Comparison of ENCODE assay signal across 13 cellular contexts in the genomic region with DNA sequence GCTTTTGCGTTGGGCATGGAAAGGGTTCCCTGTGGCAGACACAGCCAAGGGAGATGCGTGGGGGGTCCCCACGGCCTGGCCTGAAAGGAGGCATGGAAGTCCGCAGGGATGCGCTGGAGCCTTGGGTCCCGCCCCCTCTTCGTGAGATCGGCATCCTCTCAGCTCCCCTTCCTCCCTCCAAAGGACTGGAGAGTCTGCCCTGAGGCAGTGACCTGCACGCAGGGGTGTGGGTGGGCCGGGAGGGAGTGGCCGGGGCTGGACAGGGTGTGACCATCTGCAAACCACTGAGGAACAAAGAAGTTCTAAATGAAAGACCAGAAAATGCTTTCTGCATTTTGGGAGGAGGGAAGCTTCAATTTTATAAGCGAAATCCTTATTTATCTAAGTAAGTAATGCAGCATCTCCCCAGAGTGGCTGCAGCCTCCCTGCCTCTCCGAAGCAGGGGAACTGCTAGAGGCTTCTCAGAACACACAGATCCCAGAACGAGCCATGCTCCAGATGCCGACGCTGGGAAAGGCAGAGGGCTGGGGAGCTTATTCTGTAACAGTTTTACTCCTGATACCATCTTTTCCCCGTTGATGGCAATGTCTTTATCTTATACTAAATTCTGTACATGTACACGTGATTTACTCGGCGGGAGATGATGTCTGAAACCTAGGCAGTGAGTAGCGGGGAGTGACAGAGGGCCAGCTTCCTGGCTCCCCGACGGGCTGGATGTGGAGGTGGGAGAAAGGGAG.
DNase-seq lines count a peak whose midpoint lies in the region; ATAC-seq and TF ChIP-seq lines count a peak whose summit lies in the region.
"Had no signal": no experiment of that assay in that cellular context is flagged by ENCODE, and none has a peak within 500 bp of the region (broad histone marks: within the 10 kb centered on the region; RNA-seq: fewer than 3 reads in every experiment).

No MANE protein-coding gene starts in this region.

- DNase-seq in sciatic nerve (ENCODE audit: low spot score) (no peak), SIG-M5 (lab: John Stamatoyannopoulos, UW) (no peak)
- DNase-seq in stimulated activated naive CD4-positive, alpha-beta T cell treated with Interleukin-2 at 50 U/mL for 16 hours (lab: John Stamatoyannopoulos, UW): no peak
- DNase-seq: activated CD4-positive, alpha-beta T cell treated with anti-CD3 and anti-CD28 coated beads for 1 hour; activated effector memory CD4-positive, alpha-beta T cell treated with Interleukin-2 at 50 U/mL for 16 hours; stimulated activated CD4-positive, alpha-beta T cell treated with anti-CD3 and anti-CD28 coated beads, Interleukin-4, amount 100 ng/mL, for 4 hours had no signal

- no peaks in the 10 kb centered on the region; a peak in 1 of 22 replicates for H3K9me3 ChIP-seq in BLaER1 treated with 17β-estradiol and CSF1 and Interleukin-3, amounts not matched to agents 10 nM and 100 nM (replicated peaks in 1 of 11)
- H3K9me3 ChIP-seq in stomach smooth muscle (ENCODE audit: control insufficient read depth in 2 of 2, low read length in 2 of 2): peaks cover 0 to 3% of the 10 kb centered on the region in 2 donors

- H3K4me1 ChIP-seq in BLaER1 treated with 17β-estradiol and CSF1 and Interleukin-3, amounts not matched to agents 10 nM and 100 nM: peaks cover 48 to 80% (median 73%) of the 10 kb centered on the region in 10 experiments
- peaks cover 67% of the 10 kb centered on the region for H3K4me1 ChIP-seq in stomach smooth muscle (ENCODE audit: control insufficient read depth, insufficient read depth, low read length)

- H3K4me3 ChIP-seq in BLaER1 treated with 17β-estradiol and CSF1 and Interleukin-3, amounts not matched to agents 10 nM and 100 nM: no peak overlapping the region
- H3K4me3 ChIP-seq in stomach smooth muscle (ENCODE audit: low read length in 2 of 2): no peak overlapping the region

- H3K9ac ChIP-seq in BLaER1 treated with 17β-estradiol and CSF1 and Interleukin-3, amounts not matched to agents 10 nM and 100 nM: no peak overlapping the region
- no peak overlapping the region for H3K9ac ChIP-seq in stomach smooth muscle (ENCODE audit: low read length in 2 of 2)

- peaks cover 71% of the 10 kb centered on the region for H3K4me1 Mint-ChIP-seq in nephron
- H3K4me1 Mint-ChIP-seq: memory B cell had no signal

- peaks cover 0 to 12% (median 2%) of the 10 kb centered on the region in 11 experiments; a peak in 8 of 22 replicates for H4K20me1 ChIP-seq in BLaER1 treated with 17β-estradiol and CSF1 and Interleukin-3, amounts not matched to agents 10 nM and 100 nM

- peak overlapping the region; percentile 77 to 92 (median 86) for H3K27ac Mint-ChIP-seq in nephron
- H3K27ac Mint-ChIP-seq: memory B cell; T-helper 2 cell treated with Interferon-gamma antibody and Interleukin-4, amounts not matched to agents 5 μg/mL and 100 μg/mL, for 36 hours had no signal

- no peaks in the 10 kb centered on the region for H3K27me3 Mint-ChIP-seq in nephron (ENCODE audit: low read depth)
- H3K27me3 Mint-ChIP-seq: memory B cell had no signal

- H3K36me3 Mint-ChIP-seq in nephron (ENCODE audit: low read depth): peaks cover 43% of the 10 kb centered on the region

- intact Hi-C loops in sciatic nerve (cut with DNase I): no loop called here

- peak overlapping the region in 8 of 11 experiments; percentile 72 to 94 (median 87); a peak in 12 of 22 replicates for H3K4me2 ChIP-seq in BLaER1 treated with 17β-estradiol and CSF1 and Interleukin-3, amounts not matched to agents 10 nM and 100 nM

- no peak for TF ChIP-seq CTCF in nephron (IDR thresholded peaks at IDR 0.05; ENCODE audit: unreplicated experiment in 3 of 3)

- peaks cover 0 to 15% (median 0%) of the 10 kb centered on the region in 11 experiments; a peak in 3 of 22 replicates for H3K36me3 ChIP-seq in BLaER1 treated with 17β-estradiol and CSF1 and Interleukin-3, amounts not matched to agents 10 nM and 100 nM
- peaks cover 15 to 18% of the 10 kb centered on the region in 2 donors for H3K36me3 ChIP-seq in stomach smooth muscle (ENCODE audit: control insufficient read depth in 2 of 2, insufficient read depth in 2 of 2, low read length in 2 of 2)

- no peak overlapping the region for H3K27ac ChIP-seq in BLaER1 treated with 17β-estradiol and CSF1 and Interleukin-3, amounts not matched to agents 10 nM and 100 nM
- H3K27ac ChIP-seq in cingulate gyrus (ENCODE audit: low read depth, low read length) (peak overlapping the region; percentile 73), stomach smooth muscle (ENCODE audit: low read length) (peak overlapping the region; percentile 49)

- ATAC-seq in sciatic nerve (no peak), GM19324 (IDR thresholded peaks at IDR 0.05; ENCODE audit: low FRiP score, unreplicated experiment) (no peak)

- no peaks in the 10 kb centered on the region; a peak in 1 of 22 replicates for H3K27me3 ChIP-seq in BLaER1 treated with 17β-estradiol and CSF1 and Interleukin-3, amounts not matched to agents 10 nM and 100 nM
- H3K27me3 ChIP-seq in stomach smooth muscle (ENCODE audit: control insufficient read depth in 1 of 2, insufficient read depth in 2 of 2, low read length in 2 of 2): no peaks in the 10 kb centered on the region

- H3K4me3 Mint-ChIP-seq in nephron: no peak overlapping the region
- H3K4me3 Mint-ChIP-seq: memory B cell; T-helper 2 cell treated with Interferon-gamma antibody and Interleukin-4, amounts not matched to agents 5 μg/mL and 100 μg/mL, for 36 hours had no signal

- no peaks in the 10 kb centered on the region for H3K9me3 Mint-ChIP-seq in nephron
- H3K9me3 Mint-ChIP-seq: memory B cell; T-helper 2 cell treated with Interferon-gamma antibody and Interleukin-4, amounts not matched to agents 5 μg/mL and 100 μg/mL, for 36 hours had no signal

Comparison
In these comparisons a context has a peak if more than half of its experiments do, and no peak if none do; other contexts are left out.
1. H3K27ac ChIP-seq: peak in cingulate gyrus (single experiment) and stomach smooth muscle (single experiment); none in BLaER1 treated with 17β-estradiol and CSF1 and Interleukin-3, amounts not matched to agents 10 nM and 100 nM (0 of 11).